ENCODE assay signal across 1 cellular context in the genomic region with DNA sequence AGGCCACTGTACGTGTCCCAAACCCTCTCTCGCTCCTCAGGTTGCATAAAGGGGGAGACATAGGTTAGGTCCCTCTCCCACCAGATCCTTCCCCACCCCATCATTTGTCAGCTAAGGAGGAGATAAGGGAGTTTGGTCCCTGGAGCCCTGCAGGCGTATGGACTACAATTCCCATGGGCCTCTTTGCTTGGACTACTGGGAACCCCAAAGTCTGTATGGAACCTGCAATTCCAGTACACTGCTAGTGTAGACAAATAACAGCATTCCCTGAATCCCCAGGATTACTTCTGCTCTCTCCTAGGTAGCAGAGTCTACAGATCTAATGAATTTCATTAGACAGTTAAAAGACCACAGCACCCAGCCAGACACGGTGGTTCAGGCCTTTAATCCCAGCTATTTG.
TF ChIP-seq lines count a peak whose summit lies in the region.

No MANE protein-coding gene starts in this region.

TF ChIP-seq in GM23338, 12 proteins besides CTCF, POLR2A, EP300 and RAD21 (continued from another document):
- TF ChIP-seq, protein P1, sequence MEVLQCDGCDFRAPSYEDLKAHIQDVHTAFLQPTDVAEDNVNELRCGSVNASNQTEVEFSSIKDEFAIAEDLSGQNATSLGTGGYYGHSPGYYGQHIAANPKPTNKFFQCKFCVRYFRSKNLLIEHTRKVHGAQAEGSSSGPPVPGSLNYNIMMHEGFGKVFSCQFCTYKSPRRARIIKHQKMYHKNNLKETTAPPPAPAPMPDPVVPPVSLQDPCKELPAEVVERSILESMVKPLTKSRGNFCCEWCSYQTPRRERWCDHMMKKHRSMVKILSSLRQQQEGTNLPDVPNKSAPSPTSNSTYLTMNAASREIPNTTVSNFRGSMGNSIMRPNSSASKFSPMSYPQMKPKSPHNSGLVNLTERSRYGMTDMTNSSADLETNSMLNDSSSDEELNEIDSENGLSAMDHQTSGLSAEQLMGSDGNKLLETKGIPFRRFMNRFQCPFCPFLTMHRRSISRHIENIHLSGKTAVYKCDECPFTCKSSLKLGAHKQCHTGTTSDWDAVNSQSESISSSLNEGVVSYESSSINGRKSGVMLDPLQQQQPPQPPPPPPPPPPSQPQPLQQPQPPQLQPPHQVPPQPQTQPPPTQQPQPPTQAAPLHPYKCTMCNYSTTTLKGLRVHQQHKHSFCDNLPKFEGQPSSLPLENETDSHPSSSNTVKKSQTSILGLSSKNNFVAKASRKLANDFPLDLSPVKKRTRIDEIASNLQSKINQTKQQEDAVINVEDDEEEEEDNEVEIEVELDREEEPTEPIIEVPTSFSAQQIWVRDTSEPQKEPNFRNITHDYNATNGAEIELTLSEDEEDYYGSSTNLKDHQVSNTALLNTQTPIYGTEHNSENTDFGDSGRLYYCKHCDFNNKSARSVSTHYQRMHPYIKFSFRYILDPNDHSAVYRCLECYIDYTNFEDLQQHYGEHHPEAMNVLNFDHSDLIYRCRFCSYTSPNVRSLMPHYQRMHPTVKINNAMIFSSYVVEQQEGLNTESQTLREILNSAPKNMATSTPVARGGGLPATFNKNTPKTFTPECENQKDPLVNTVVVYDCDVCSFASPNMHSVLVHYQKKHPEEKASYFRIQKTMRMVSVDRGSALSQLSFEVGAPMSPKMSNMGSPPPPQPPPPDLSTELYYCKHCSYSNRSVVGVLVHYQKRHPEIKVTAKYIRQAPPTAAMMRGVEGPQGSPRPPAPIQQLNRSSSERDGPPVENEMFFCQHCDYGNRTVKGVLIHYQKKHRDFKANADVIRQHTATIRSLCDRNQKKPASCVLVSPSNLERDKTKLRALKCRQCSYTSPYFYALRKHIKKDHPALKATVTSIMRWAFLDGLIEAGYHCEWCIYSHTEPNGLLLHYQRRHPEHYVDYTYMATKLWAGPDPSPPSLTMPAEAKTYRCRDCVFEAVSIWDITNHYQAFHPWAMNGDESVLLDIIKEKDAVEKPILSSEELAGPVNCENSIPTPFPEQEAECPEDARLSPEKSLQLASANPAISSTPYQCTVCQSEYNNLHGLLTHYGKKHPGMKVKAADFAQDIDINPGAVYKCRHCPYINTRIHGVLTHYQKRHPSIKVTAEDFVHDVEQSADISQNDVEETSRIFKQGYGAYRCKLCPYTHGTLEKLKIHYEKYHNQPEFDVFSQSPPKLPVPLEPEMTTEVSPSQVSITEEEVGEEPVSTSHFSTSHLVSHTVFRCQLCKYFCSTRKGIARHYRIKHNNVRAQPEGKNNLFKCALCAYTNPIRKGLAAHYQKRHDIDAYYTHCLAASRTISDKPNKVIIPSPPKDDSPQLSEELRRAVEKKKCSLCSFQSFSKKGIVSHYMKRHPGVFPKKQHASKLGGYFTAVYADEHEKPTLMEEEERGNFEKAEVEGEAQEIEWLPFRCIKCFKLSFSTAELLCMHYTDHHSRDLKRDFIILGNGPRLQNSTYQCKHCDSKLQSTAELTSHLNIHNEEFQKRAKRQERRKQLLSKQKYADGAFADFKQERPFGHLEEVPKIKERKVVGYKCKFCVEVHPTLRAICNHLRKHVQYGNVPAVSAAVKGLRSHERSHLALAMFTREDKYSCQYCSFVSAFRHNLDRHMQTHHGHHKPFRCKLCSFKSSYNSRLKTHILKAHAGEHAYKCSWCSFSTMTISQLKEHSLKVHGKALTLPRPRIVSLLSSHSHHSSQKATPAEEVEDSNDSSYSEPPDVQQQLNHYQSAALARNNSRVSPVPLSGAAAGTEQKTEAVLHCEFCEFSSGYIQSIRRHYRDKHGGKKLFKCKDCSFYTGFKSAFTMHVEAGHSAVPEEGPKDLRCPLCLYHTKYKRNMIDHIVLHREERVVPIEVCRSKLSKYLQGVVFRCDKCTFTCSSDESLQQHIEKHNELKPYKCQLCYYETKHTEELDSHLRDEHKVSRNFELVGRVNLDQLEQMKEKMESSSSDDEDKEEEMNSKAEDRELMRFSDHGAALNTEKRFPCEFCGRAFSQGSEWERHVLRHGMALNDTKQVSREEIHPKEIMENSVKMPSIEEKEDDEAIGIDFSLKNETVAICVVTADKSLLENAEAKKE (CRISPR knock-in tag; IDR thresholded peaks at IDR 0.05), result no peak
- no peak for TF ChIP-seq ZNF114 (CRISPR knock-in tag; IDR thresholded peaks at IDR 0.05)
- TF ChIP-seq EZH2phosphoT487 (IDR thresholded peaks at IDR 0.05; ENCODE audit: unreplicated experiment), result no peak
- TF ChIP-seq JUNB (IDR thresholded peaks at IDR 0.05; ENCODE audit: unreplicated experiment), result no peak
- no peak for TF ChIP-seq NANOG (IDR thresholded peaks at IDR 0.05; ENCODE audit: borderline replicate concordance)
- no peak for TF ChIP-seq STAT1 (IDR thresholded peaks at IDR 0.05; ENCODE audit: unreplicated experiment)
